21 cellular contexts compared by ENCODE assay signal in the genomic region with DNA sequence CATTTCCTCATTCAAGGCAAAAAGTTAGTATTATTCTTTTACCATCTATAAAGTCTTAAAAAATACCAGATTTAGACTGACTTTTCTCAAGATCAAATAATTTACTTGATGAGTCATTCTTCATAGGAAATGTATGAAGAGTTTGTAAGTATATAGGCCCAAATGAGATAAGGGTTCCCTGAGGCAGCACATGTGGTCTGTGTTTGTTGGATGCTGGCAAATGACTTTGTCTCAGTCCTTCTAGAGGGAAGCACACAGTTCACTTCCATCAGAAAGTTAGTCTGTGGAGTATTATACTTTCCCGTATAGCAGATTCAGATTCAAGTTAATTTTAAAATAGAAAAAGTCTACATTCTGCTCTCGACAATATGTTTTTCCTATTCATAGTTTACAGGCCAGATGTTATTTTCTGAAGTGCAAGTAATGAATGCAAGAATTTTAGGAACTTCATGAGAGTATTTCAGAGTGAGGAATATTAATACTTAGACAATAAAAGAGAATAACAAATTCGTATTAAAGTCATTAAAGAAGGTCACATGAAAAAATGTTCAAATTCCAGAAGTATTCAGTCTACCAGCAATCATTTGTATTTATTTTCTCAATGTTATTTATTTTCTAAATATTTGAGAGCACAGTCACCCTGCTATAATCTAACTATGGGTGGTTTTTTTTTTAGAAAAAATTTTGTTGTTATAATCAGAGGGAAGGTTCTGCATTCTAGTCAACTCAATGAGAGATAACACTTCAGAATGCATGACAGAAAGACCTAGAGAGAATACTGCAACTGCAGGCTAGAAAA.
"Had no signal": no experiment of that assay in that cellular context is flagged by ENCODE, and none has a peak within 500 bp of the region (broad histone marks: within the 10 kb centered on the region; RNA-seq: fewer than 3 reads in every experiment).

No MANE protein-coding gene starts in this region.

- H3K4me1 ChIP-seq: lower lobe of right lung, pancreas, spleen, upper lobe of left lung had no signal

- H3K27me3 ChIP-seq: pancreas, spleen, upper lobe of left lung had no signal

- DNase-seq: activated CD4-positive, alpha-beta T cell treated with anti-CD3 and anti-CD28 coated beads, Interleukin-2, amount 10 ng/mL, durations not matched to agents 7 days and 5 days; activated CD8-positive, alpha-beta memory T cell treated with anti-CD3 and anti-CD28 coated beads, Interleukin-2, amount 50 U/mL, for 4 hours; activated naive CD4-positive, alpha-beta T cell treated with anti-CD3 and anti-CD28 coated beads for 36 hours; activated T-cell treated with anti-CD3 and anti-CD28 coated beads, Interleukin-2, amount 50 U/mL, for 4 hours; aorta; foreskin melanocyte; hypothalamus; lower lobe of right lung; natural killer cell; pancreas; spleen; stimulated activated CD4-positive, alpha-beta T cell treated with anti-CD3 and anti-CD28 coated beads, Interleukin-4, amount 100 ng/mL, for 4 hours; T-cell; T-helper 9 cell; upper lobe of left lung had no signal

- FAIRE-seq: bronchial epithelial cell, keratinocyte, pancreas had no signal

- ATAC-seq: activated T-cell treated with anti-CD3 and anti-CD28 coated beads, Interleukin-2, amount 50 U/mL, for 4 hours; lower lobe of right lung; natural killer cell; pancreas; sciatic nerve; stimulated activated memory B cell treated with anti-CD40 and anti-IgM and Interleukin-4, amounts not matched to agents 10 μg/mL and 1 μg/mL and 100 μg/mL, for 72 hours; T-cell had no signal

- H3K4me3 ChIP-seq: lower lobe of right lung, pancreas, spleen, thoracic aorta, upper lobe of left lung had no signal

- H3K36me3 ChIP-seq: lower lobe of right lung, pancreas, spleen, thoracic aorta, upper lobe of left lung had no signal

- H3K27ac ChIP-seq: epithelial cell of prostate, lower lobe of right lung, pancreas, spleen, thoracic aorta, upper lobe of left lung had no signal

- H3K9me3 ChIP-seq: lower lobe of right lung, pancreas, thoracic aorta, upper lobe of left lung had no signal
